ENCODE assay signal across 12 cellular contexts in the genomic region with DNA sequence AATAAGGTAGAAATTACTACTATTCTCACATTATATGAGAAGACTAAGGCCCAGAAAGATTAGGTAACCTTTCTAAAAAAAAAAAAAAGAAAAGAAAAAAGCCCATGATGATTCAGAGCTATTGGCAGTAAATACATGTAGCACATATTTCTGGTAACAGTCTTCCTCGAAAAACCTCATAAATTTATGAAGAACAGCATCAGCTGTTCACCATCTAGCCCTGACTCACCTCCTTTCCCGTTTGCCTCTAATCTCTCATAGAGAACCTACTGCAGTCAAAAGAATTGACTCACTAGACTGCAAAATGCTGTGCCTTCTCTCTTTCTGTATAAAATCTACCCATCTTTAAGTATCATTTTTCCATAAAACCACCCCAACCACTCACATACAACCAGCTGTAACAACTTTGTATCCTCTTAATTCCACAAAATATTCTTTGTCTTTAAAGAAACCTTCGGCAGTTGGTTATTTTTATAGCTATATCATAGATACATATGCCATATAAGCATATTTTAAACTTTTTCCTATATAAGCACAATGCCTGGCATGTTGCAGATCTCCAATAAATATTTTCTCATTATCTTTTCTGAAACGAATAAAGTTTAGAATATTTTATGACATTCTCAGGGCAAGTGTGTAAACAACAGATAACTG.
DNase-seq lines count a peak whose midpoint lies in the region; ATAC-seq and TF ChIP-seq lines count a peak whose summit lies in the region.
"Had no signal": no experiment of that assay in that cellular context is flagged by ENCODE, and none has a peak within 500 bp of the region (broad histone marks: within the 10 kb centered on the region; RNA-seq: fewer than 3 reads in every experiment).

No MANE protein-coding gene starts in this region.

- TF ChIP-seq CTCF in AG04449 (IDR thresholded peaks at IDR 0.05; ENCODE audit: insufficient read depth, low read length, missing control alignments) (no peak), astrocyte of the cerebellum (IDR thresholded peaks at IDR 0.05; ENCODE audit: low read depth, low read length, missing control alignments) (no peak)

- in situ Hi-C loops in astrocyte of the cerebellum (cut with HindIII; ENCODE audit: low sequenced_read_pairs): no loop called here

- CTCF ChIA-PET in AG04449 (lab: Yijun Ruan, JAX): no interaction called here

- ATAC-seq in HG03432 (IDR thresholded peaks at IDR 0.05; ENCODE audit: unreplicated experiment): no peak
- ATAC-seq in HG02938 (IDR thresholded peaks at IDR 0.05; ENCODE audit: unreplicated experiment): no peak
- ATAC-seq in HG03457 (IDR thresholded peaks at IDR 0.05; ENCODE audit: unreplicated experiment): no peak
- ATAC-seq: esophagus mucosa had no signal

- POLR2A ChIA-PET in AG04449 (lab: Yijun Ruan, JAX): no interaction called here

- H3K4me3 ChIP-seq in AG04449 (ENCODE audit: low read depth, low read length) (no peak overlapping the region), astrocyte of the cerebellum (ENCODE audit: low read depth, low read length) (no peak overlapping the region)

- peak; percentile 49 for DNase-seq in AG04449 (ENCODE audit: low read depth, low spot score)
- peak; percentile 95 for DNase-seq in HCEC 1CT
- peak; percentile 90 for DNase-seq in astrocyte of the cerebellum (ENCODE audit: low read depth)
- DNase-seq in kidney tubule cell (ENCODE audit: low spot score): peak; percentile 73
- no peak for DNase-seq in cerebellar cortex (ENCODE audit: low spot score)
- DNase-seq: activated T-cell treated with anti-CD3 and anti-CD28 coated beads, Interleukin-2, amount 50 U/mL, for 1 hour; DND-41; NCI-H1048 had no signal
